13 cellular contexts compared by ENCODE assay signal in genomic region chr1:84247425-84248220, GRCh38. TPM values are rescaled to one million over a fixed set of nuclear protein-coding genes. Genes with fewer than 3 reads are reported as not detected.
DNase-seq lines count a peak whose midpoint lies in the region; ATAC-seq and TF ChIP-seq lines count a peak whose summit lies in the region.
"Had no signal": no experiment of that assay in that cellular context is flagged by ENCODE, and none has a peak within 500 bp of the region (broad histone marks: within the 10 kb centered on the region; RNA-seq: fewer than 3 reads in every experiment).

No MANE protein-coding gene starts in this region.

- DNase-seq in CD4-positive, CD25-positive, alpha-beta regulatory T cell: peak in 1 of 3 donors; percentile 21
- peak; percentile 47 for DNase-seq in HT-29 (ENCODE audit: low spot score)
- DNase-seq in brain microvascular endothelial cell: peak; percentile 97
- peak; percentile 99 for DNase-seq in mesenchymal stem cell
- no peak for DNase-seq in NCI-H2227 treated with DMSO at 0.1 percent for 48 hours (lab: John Stamatoyannopoulos, UW)
- DNase-seq in DMS 273 treated with DMSO at 0.1 percent for 48 hours (lab: John Stamatoyannopoulos, UW): no peak
- no peak for DNase-seq in pons (ENCODE audit: low spot score)
- DNase-seq in activated T-helper 1 cell treated with anti-CD3 and anti-CD28 coated beads, Interleukin-12 subunit alpha, Interleukin-12 subunit beta, Interleukin-2, Interleukin-4 antibody, amounts not matched to agents 30 ng/mL and 10 ng/mL and 1 ng/mL, durations not matched to agents 14 hours and 24 hours and 36 hours (ENCODE audit: low spot score): no peak
- DNase-seq: DMS153, KG1, NCI-H748 treated with DMSO at 0.1 percent for 48 hours, nucleus accumbens had no signal

- H2AFZ ChIP-seq in mesenchymal stem cell (ENCODE audit: low read depth, low read length): no peak overlapping the region

- H3K14ac ChIP-seq in mesenchymal stem cell (ENCODE audit: low read length in 2 of 2): no peak overlapping the region

- H3K9ac ChIP-seq in mesenchymal stem cell (ENCODE audit: low read length): no peak overlapping the region

- H3K4ac ChIP-seq in mesenchymal stem cell (ENCODE audit: low read depth in 1 of 2, low read length in 2 of 2): no peak overlapping the region

- no peak overlapping the region for H2BK120ac ChIP-seq in mesenchymal stem cell (ENCODE audit: low read depth, low read length)

- intact Hi-C loops in activated T-helper 1 cell treated with anti-CD3 and anti-CD28 coated beads, Interleukin-12 subunit alpha, Interleukin-12 subunit beta, Interleukin-2, Interleukin-4 antibody, amounts not matched to agents 30 ng/mL and 10 ng/mL and 1 ng/mL, durations not matched to agents 14 hours and 24 hours and 36 hours (cut with micrococcal nuclease): no loop called here

- no peak overlapping the region for H3K27ac ChIP-seq in CD4-positive, CD25-positive, alpha-beta regulatory T cell (ENCODE audit: insufficient read depth, low read length, poor library complexity, severe bottlenecking)
- peak overlapping the region; percentile 98 for H3K27ac ChIP-seq in brain microvascular endothelial cell
- peak overlapping the region; percentile 80 for H3K27ac ChIP-seq in mesenchymal stem cell (ENCODE audit: low read length, poor library complexity, severe bottlenecking)
- H3K27ac ChIP-seq: cardiac muscle cell had no signal

- peak overlapping the region in 1 of 2 experiments; percentile 8 for H3K18ac ChIP-seq in mesenchymal stem cell (ENCODE audit: low read depth in 1 of 2, low read length in 2 of 2)

- peaks cover 5% of the 10 kb centered on the region for H3K27me3 ChIP-seq in CD4-positive, CD25-positive, alpha-beta regulatory T cell (ENCODE audit: control insufficient read depth, insufficient read depth, low read length)
- no peaks in the 10 kb centered on the region for H3K27me3 ChIP-seq in brain microvascular endothelial cell (replicated peaks)
- no peaks in the 10 kb centered on the region for H3K27me3 ChIP-seq in mesenchymal stem cell (ENCODE audit: control insufficient read depth in 1 of 2, insufficient read depth in 1 of 2, low read length in 2 of 2)
- H3K27me3 ChIP-seq: cardiac muscle cell had no signal

- H2BK15ac ChIP-seq in mesenchymal stem cell (ENCODE audit: low read depth, poor library complexity, severe bottlenecking): no peak overlapping the region

- H2AK5ac ChIP-seq in mesenchymal stem cell (ENCODE audit: low read length, severe bottlenecking): no peak overlapping the region

- H3K27ac Mint-ChIP-seq in CD4-positive, CD25-positive, alpha-beta regulatory T cell: no peak overlapping the region
- H3K27ac Mint-ChIP-seq in activated T-helper 1 cell treated with anti-CD3 and anti-CD28 coated beads, Interleukin-12 subunit alpha, Interleukin-12 subunit beta, Interleukin-2, Interleukin-4 antibody, amounts not matched to agents 30 ng/mL and 10 ng/mL and 1 ng/mL, durations not matched to agents 14 hours and 24 hours and 36 hours: no peak overlapping the region

- H3K4me1 ChIP-seq in CD4-positive, CD25-positive, alpha-beta regulatory T cell (ENCODE audit: control insufficient read depth, insufficient read depth, low read length, poor library complexity, severe bottlenecking): no peaks in the 10 kb centered on the region
- H3K4me1 ChIP-seq in mesenchymal stem cell (ENCODE audit: control insufficient read depth, insufficient read depth, low read depth, low read length): peaks cover 1% of the 10 kb centered on the region

- no peak overlapping the region for H4K91ac ChIP-seq in mesenchymal stem cell (ENCODE audit: low read length)

- H4K8ac ChIP-seq in mesenchymal stem cell (ENCODE audit: low read length): no peak overlapping the region

- in situ Hi-C loops in brain microvascular endothelial cell (cut with HindIII; ENCODE audit: low pct_ligation_motif_present, low sequenced_read_pairs): no loop called here

- no peaks in the 10 kb centered on the region for H3K79me1 ChIP-seq in mesenchymal stem cell (replicated peaks; ENCODE audit: low read length, poor library complexity, severe bottlenecking)

- H3K4me3 ChIP-seq in CD4-positive, CD25-positive, alpha-beta regulatory T cell (ENCODE audit: low read depth, low read length): no peak overlapping the region
- H3K4me3 ChIP-seq in brain microvascular endothelial cell (ENCODE audit: low read depth, low read length) (no peak overlapping the region), mesenchymal stem cell (ENCODE audit: insufficient read depth in 1 of 2, low read depth in 1 of 2, low read length in 2 of 2) (no peak overlapping the region)
- H3K4me3 ChIP-seq: cardiac muscle cell had no signal

- peak; percentile 31 to 43 for ATAC-seq in CD4-positive, CD25-positive, alpha-beta regulatory T cell (ENCODE audit: low read depth in 2 of 2)

- H3K27me3 Mint-ChIP-seq in CD4-positive, CD25-positive, alpha-beta regulatory T cell: no peaks in the 10 kb centered on the region
- H3K27me3 Mint-ChIP-seq in activated T-helper 1 cell treated with anti-CD3 and anti-CD28 coated beads, Interleukin-12 subunit alpha, Interleukin-12 subunit beta, Interleukin-2, Interleukin-4 antibody, amounts not matched to agents 30 ng/mL and 10 ng/mL and 1 ng/mL, durations not matched to agents 14 hours and 24 hours and 36 hours (ENCODE audit: insufficient read depth): peaks cover 7% of the 10 kb centered on the region

- H3K9me3 ChIP-seq in CD4-positive, CD25-positive, alpha-beta regulatory T cell (ENCODE audit: control insufficient read depth in 2 of 2, low read length in 2 of 2): peaks cover 0 to 8% of the 10 kb centered on the region in 2 experiments
- peaks cover 11% of the 10 kb centered on the region for H3K9me3 ChIP-seq in mesenchymal stem cell (ENCODE audit: control insufficient read depth, low read length)

- H3K4me3 Mint-ChIP-seq in CD4-positive, CD25-positive, alpha-beta regulatory T cell: no peak overlapping the region
- H3K4me3 Mint-ChIP-seq in activated T-helper 1 cell treated with anti-CD3 and anti-CD28 coated beads, Interleukin-12 subunit alpha, Interleukin-12 subunit beta, Interleukin-2, Interleukin-4 antibody, amounts not matched to agents 30 ng/mL and 10 ng/mL and 1 ng/mL, durations not matched to agents 14 hours and 24 hours and 36 hours: no peak overlapping the region

- H2BK5ac ChIP-seq in mesenchymal stem cell (ENCODE audit: low read depth, low read length, poor library complexity, severe bottlenecking): no peak overlapping the region

- no peak overlapping the region for H2BK12ac ChIP-seq in mesenchymal stem cell (ENCODE audit: low read length in 2 of 2)

- 38% methylated on average over 11 of the region's 11 CpGs for WGBS in mesenchymal stem cell

- peaks cover 0 to 16% (median 2%) of the 10 kb centered on the region in 7 donors for H3K9me3 Mint-ChIP-seq in CD4-positive, CD25-positive, alpha-beta regulatory T cell
- H3K9me3 Mint-ChIP-seq in activated T-helper 1 cell treated with anti-CD3 and anti-CD28 coated beads, Interleukin-12 subunit alpha, Interleukin-12 subunit beta, Interleukin-2, Interleukin-4 antibody, amounts not matched to agents 30 ng/mL and 10 ng/mL and 1 ng/mL, durations not matched to agents 14 hours and 24 hours and 36 hours: no peaks in the 10 kb centered on the region

- H3K4me2 ChIP-seq in mesenchymal stem cell (ENCODE audit: low read length, poor library complexity, severe bottlenecking): peak overlapping the region; percentile 61

- no peaks in the 10 kb centered on the region for H3K36me3 Mint-ChIP-seq in CD4-positive, CD25-positive, alpha-beta regulatory T cell
- H3K36me3 Mint-ChIP-seq in activated T-helper 1 cell treated with anti-CD3 and anti-CD28 coated beads, Interleukin-12 subunit alpha, Interleukin-12 subunit beta, Interleukin-2, Interleukin-4 antibody, amounts not matched to agents 30 ng/mL and 10 ng/mL and 1 ng/mL, durations not matched to agents 14 hours and 24 hours and 36 hours (ENCODE audit: low read depth): no peaks in the 10 kb centered on the region

- H3K23ac ChIP-seq in mesenchymal stem cell (ENCODE audit: low read length in 2 of 2): no peak overlapping the region

- no peak for TF ChIP-seq CTCF in brain microvascular endothelial cell (IDR thresholded peaks at IDR 0.05; ENCODE audit: low read depth, low read length, missing control alignments)

- peaks cover 0 to 5% (median 0%) of the 10 kb centered on the region in 4 donors for H3K4me1 Mint-ChIP-seq in CD4-positive, CD25-positive, alpha-beta regulatory T cell
- H3K4me1 Mint-ChIP-seq in activated T-helper 1 cell treated with anti-CD3 and anti-CD28 coated beads, Interleukin-12 subunit alpha, Interleukin-12 subunit beta, Interleukin-2, Interleukin-4 antibody, amounts not matched to agents 30 ng/mL and 10 ng/mL and 1 ng/mL, durations not matched to agents 14 hours and 24 hours and 36 hours (ENCODE audit: low read depth): peaks cover 6% of the 10 kb centered on the region

- H3K36me3 ChIP-seq in CD4-positive, CD25-positive, alpha-beta regulatory T cell (ENCODE audit: control insufficient read depth, insufficient read depth, low read length): no peaks in the 10 kb centered on the region
- H3K36me3 ChIP-seq in brain microvascular endothelial cell (replicated peaks) (no peaks in the 10 kb centered on the region), mesenchymal stem cell (ENCODE audit: control insufficient read depth in 1 of 2, insufficient read depth in 2 of 2, low read depth in 1 of 2, low read length in 2 of 2) (no peaks in the 10 kb centered on the region)
- H3K36me3 ChIP-seq: cardiac muscle cell had no signal

RNA-seq across cellular contexts. Expression of gene SAMD13, which starts 53.9 kb away (rescaled TPM):
- total RNA-seq in CD4-positive, CD25-positive, alpha-beta regulatory T cell: not detected
- polyA plus RNA-seq in CD4-positive, CD25-positive, alpha-beta regulatory T cell: under 1 TPM in 3 of 4 donors, not detected in 1; 0.17 to 0.42 (median 0.31) TPM
- total RNA-seq in HT-29 (2014; rRNA removed; shearing (Covaris generic)): 0.43 and 0.60 TPM in 2 replicates
- polyA plus RNA-seq in mesenchymal stem cell (2013, experiment 1 of 2): 0.59 TPM
- 0.48 TPM for polyA plus RNA-seq in mesenchymal stem cell (2013, experiment 2 of 2)
- 0.34 and 0.60 TPM in 2 replicates for total RNA-seq in activated T-helper 1 cell treated with anti-CD3 and anti-CD28 coated beads, Interleukin-12 subunit alpha, Interleukin-12 subunit beta, Interleukin-2, Interleukin-4 antibody, amounts not matched to agents 30 ng/mL and 10 ng/mL and 1 ng/mL, durations not matched to agents 14 hours and 24 hours and 36 hours

Comparison
In these comparisons a context has a peak if more than half of its experiments do, and no peak if none do; other contexts are left out.
1. DNase-seq: peak in HT-29 (single experiment), brain microvascular endothelial cell (single experiment) and mesenchymal stem cell (single experiment); none in NCI-H2227 treated with DMSO at 0.1 percent for 48 hours (single experiment), DMS 273 treated with DMSO at 0.1 percent for 48 hours (single experiment), pons (single experiment) and activated T-helper 1 cell treated with anti-CD3 and anti-CD28 coated beads, Interleukin-12 subunit alpha, Interleukin-12 subunit beta, Interleukin-2, Interleukin-4 antibody, amounts not matched to agents 30 ng/mL and 10 ng/mL and 1 ng/mL, durations not matched to agents 14 hours and 24 hours and 36 hours (single experiment).